18 cellular contexts compared by ENCODE assay signal in the genomic region with DNA sequence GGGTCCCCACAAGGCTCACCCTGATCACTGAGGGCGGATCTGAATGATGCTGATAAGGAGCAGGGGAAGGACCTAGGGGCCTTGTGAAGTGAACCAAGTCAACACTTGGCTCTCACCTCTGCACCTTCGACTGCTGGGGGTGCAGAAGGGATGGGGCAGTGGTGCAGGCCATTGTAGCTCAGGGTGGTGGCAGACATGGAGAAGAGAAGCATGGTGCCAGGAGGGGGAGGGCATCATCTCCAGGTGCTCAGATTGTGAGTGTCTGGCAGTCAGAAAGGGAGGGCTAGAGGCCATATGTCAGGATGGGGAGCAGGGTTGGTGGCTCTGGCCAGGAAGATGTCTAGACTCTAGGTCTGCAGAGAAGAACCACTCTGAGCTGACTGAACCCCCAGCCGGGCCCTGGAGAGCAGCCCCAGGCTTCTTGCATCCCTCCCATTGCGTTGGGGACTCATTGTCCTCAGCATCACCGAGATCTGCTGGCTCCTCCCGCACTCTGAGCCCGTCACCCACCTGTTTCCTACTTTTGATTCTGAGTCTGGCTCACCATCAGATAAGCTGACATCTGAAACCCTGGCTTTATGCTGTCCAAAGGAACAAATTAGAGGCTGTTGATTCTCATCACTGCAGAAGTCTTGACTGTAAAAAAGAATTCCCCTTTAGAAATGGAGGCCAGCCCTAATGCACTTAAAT. TPM values are rescaled to one million over a fixed set of nuclear protein-coding genes. Genes with fewer than 3 reads are reported as not detected.
DNase-seq lines count a peak whose midpoint lies in the region; ATAC-seq, FAIRE-seq and TF ChIP-seq lines count a peak whose summit lies in the region.
"Had no signal": no experiment of that assay in that cellular context is flagged by ENCODE, and none has a peak within 500 bp of the region (broad histone marks: within the 10 kb centered on the region; RNA-seq: fewer than 3 reads in every experiment).

No MANE protein-coding gene starts in this region.

- no peak overlapping the region for H3K27ac ChIP-seq in esophagus muscularis mucosa (replicated peaks in 1 of 4)
- no peak overlapping the region for H3K27ac ChIP-seq in pancreas

- DNase-seq in activated CD8-positive, alpha-beta memory T cell treated with anti-CD3 and anti-CD28 coated beads for 24 hours, result peak; percentile 48
- DNase-seq in activated CD8-positive, alpha-beta memory T cell treated with anti-CD3 and anti-CD28 coated beads, Interleukin-2, amount 50 U/mL, for 48 hours, result no peak
- peak; percentile 8 for DNase-seq in NCI-H146 treated with DMSO at 0.1 percent for 48 hours (lab: John Stamatoyannopoulos, UW; ENCODE audit: unreplicated experiment)
- DNase-seq in esophagus muscularis mucosa (ENCODE audit: extremely low spot score), result peak; percentile 50
- DNase-seq in type B pancreatic cell (ENCODE audit: extremely low spot score, unreplicated experiment), result peak; percentile 51
- no peak for DNase-seq in pancreas
- DNase-seq in DMS79 (lab: John Stamatoyannopoulos, UW), result no peak
- DNase-seq: AML-193, COR-L47, H7, Karpas-422, MG63, NCI-H1105 treated with DMSO at 0.1 percent for 48 hours, NCI-H187 treated with DMSO at 0.1 percent for 48 hours, NCI-H345, NCI-H526, SHP77 had no signal

- no peak for FAIRE-seq in pancreas (lab: Jason Lieb, UNC)
- FAIRE-seq: RCC 7860 had no signal

- no peaks in the 10 kb centered on the region for H3K9me3 Mint-ChIP-seq in type B pancreatic cell

- TF ChIP-seq POLR2A in esophagus muscularis mucosa (IDR thresholded peaks at IDR 0.05; ENCODE audit: low read depth), result no peak

- no peak overlapping the region for H3K4me3 Mint-ChIP-seq in type B pancreatic cell

- peaks cover 0 to 4% (median 0%) of the 10 kb centered on the region in 4 donors for H3K36me3 ChIP-seq in esophagus muscularis mucosa
- no peaks in the 10 kb centered on the region for H3K36me3 ChIP-seq in pancreas
- H3K36me3 ChIP-seq: MG63 had no signal

- H3K27me3 Mint-ChIP-seq in type B pancreatic cell, result peaks cover 58% of the 10 kb centered on the region

- H3K4me1 Mint-ChIP-seq in type B pancreatic cell (ENCODE audit: unreplicated experiment), result no peaks in the 10 kb centered on the region

- TF ChIP-seq CTCF in esophagus muscularis mucosa (IDR thresholded peaks at IDR 0.05), result no peak
- TF ChIP-seq CTCF in type B pancreatic cell (conservative IDR thresholded peaks at IDR 0.05), result no peak
- no peak for TF ChIP-seq CTCF in pancreas (IDR thresholded peaks at IDR 0.05)

- H3K4me1 ChIP-seq in esophagus muscularis mucosa (peaks cover 15 to 26% (median 18%) of the 10 kb centered on the region in 4 donors), pancreas (no peaks in the 10 kb centered on the region)

- H3K4me3 ChIP-seq in esophagus muscularis mucosa, result no peak overlapping the region
- no peak overlapping the region for H3K4me3 ChIP-seq in pancreas
- H3K4me3 ChIP-seq: MG63 had no signal

- ATAC-seq in pancreas, result no peak

- intact Hi-C loops in esophagus muscularis mucosa (cut with DNase I), result no loop called here
- intact Hi-C loops in pancreas (cut with DNase I), result no loop called here

- no peak for TF ChIP-seq EP300 in esophagus muscularis mucosa (IDR thresholded peaks at IDR 0.05)

- H3K9me3 ChIP-seq in esophagus muscularis mucosa (no peaks in the 10 kb centered on the region), pancreas (no peaks in the 10 kb centered on the region)
- H3K9me3 ChIP-seq: MG63 had no signal

- H3K27ac Mint-ChIP-seq in type B pancreatic cell, result no peak overlapping the region

- WGBS in esophagus muscularis mucosa, result 70% methylated on average over 5 of the region's 7 CpGs
- WGBS in pancreas, 2 donors, result 68 to 75% methylated on average over 7 of the region's 7 CpGs

- H3K27me3 ChIP-seq in esophagus muscularis mucosa (no peaks in the 10 kb centered on the region), pancreas (no peaks in the 10 kb centered on the region)
- H3K27me3 ChIP-seq: MG63 had no signal

- no peaks in the 10 kb centered on the region for H3K36me3 Mint-ChIP-seq in type B pancreatic cell

RNA-seq across cellular contexts. Expression of gene APLN, which starts 3.8 kb away (rescaled TPM):
- total RNA-seq in esophagus muscularis mucosa (under 1 TPM; 0.42 to 0.99 (median 0.78) TPM), type B pancreatic cell (ENCODE audit: low replicate concordance) (1.0 and 1.2 TPM in 2 replicates), pancreas (under 1 TPM in 5 of 6 donors, not detected in 1; 0.09 to 0.61 (median 0.23) TPM)
- under 1 TPM; 0.19 TPM for polyA plus RNA-seq in pancreas

Comparison
In these comparisons a context has a peak if more than half of its experiments do, and no peak if none do; other contexts are left out.
1. DNase-seq: peak in activated CD8-positive, alpha-beta memory T cell treated with anti-CD3 and anti-CD28 coated beads for 24 hours (single experiment), NCI-H146 treated with DMSO at 0.1 percent for 48 hours (single experiment), esophagus muscularis mucosa (single experiment) and type B pancreatic cell (single experiment); none in activated CD8-positive, alpha-beta memory T cell treated with anti-CD3 and anti-CD28 coated beads, Interleukin-2, amount 50 U/mL, for 48 hours (single experiment), pancreas (0 of 6) and DMS79 (single experiment).